Comparison of ENCODE assay signal across 19 cellular contexts in genomic region chr4:159126716-159127115, GRCh38. TPM values are rescaled to one million over a fixed set of nuclear protein-coding genes. Genes with fewer than 3 reads are reported as not detected.
DNase-seq lines count a peak whose midpoint lies in the region; ATAC-seq, FAIRE-seq and TF ChIP-seq lines count a peak whose summit lies in the region.
"Had no signal": no experiment of that assay in that cellular context is flagged by ENCODE, and none has a peak within 500 bp of the region (broad histone marks: within the 10 kb centered on the region; RNA-seq: fewer than 3 reads in every experiment).

No MANE protein-coding gene starts in this region.

- H3K27ac ChIP-seq in HEK293 (ENCODE audit: extremely low read depth, low read depth, low read length) (no peak overlapping the region), K562 (ENCODE audit: extremely low read depth, low read depth, low read length) (peak overlapping the region; percentile 36; the same call in 1 of the 3 replicates)
- H3K27ac ChIP-seq: KMS-11, Peyer's patch, SJSA1 had no signal

- H3K9ac ChIP-seq in K562 (ENCODE audit: insufficient read depth in 1 of 2, low read depth in 2 of 2, low read length in 2 of 2): no peak overlapping the region
- H3K9ac ChIP-seq: KMS-11 had no signal

- TF ChIP-seq CTCF in HEK293 (tag by site-specific recombination; IDR thresholded peaks at IDR 0.05) (no peak), K562 (IDR thresholded peaks at IDR 0.05 in 2 of 3, conservative IDR thresholded peaks at IDR 0.05 in 1 of 3; ENCODE audit: insufficient read depth in 2 of 3, low read depth in 1 of 3, low read length in 3 of 3) (no peak), natural killer cell (IDR thresholded peaks at IDR 0.05) (no peak)

- FAIRE-seq in K562 (lab: Jason Lieb, UNC): no peak
- FAIRE-seq: G401.6, H54 had no signal

- H4K20me1 ChIP-seq in K562 (replicated peaks; ENCODE audit: control insufficient read depth, insufficient read depth, low read length): no peaks in the 10 kb centered on the region; the same call in 1 of the 2 replicates

- H3K4me1 Mint-ChIP-seq in activated CD4-positive, alpha-beta memory T cell treated with anti-CD3 and anti-CD28 coated beads, Interleukin-2, amount 10 ng/mL, durations not matched to agents 7 days and 5 days: peaks cover 24% of the 10 kb centered on the region
- peaks cover 23% of the 10 kb centered on the region for H3K4me1 Mint-ChIP-seq in activated CD4-positive, alpha-beta memory T cell treated with anti-CD3 and anti-CD28 coated beads for 36 hours (ENCODE audit: low read depth)
- H3K4me1 Mint-ChIP-seq in natural killer cell: peaks cover 22 to 24% of the 10 kb centered on the region in 2 donors

- intact Hi-C loops in activated CD4-positive, alpha-beta memory T cell treated with anti-CD3 and anti-CD28 coated beads for 36 hours (cut with micrococcal nuclease): no loop called here
- intact Hi-C loops in K562 (cut with micrococcal nuclease): no loop called here
- intact Hi-C loops in natural killer cell (cut with micrococcal nuclease): no loop called here

- H3K27ac Mint-ChIP-seq in activated CD4-positive, alpha-beta memory T cell treated with anti-CD3 and anti-CD28 coated beads, Interleukin-2, amount 10 ng/mL, durations not matched to agents 7 days and 5 days: peak overlapping the region; percentile 9
- no peak overlapping the region for H3K27ac Mint-ChIP-seq in activated CD4-positive, alpha-beta memory T cell treated with anti-CD3 and anti-CD28 coated beads for 36 hours
- H3K27ac Mint-ChIP-seq in natural killer cell: peak overlapping the region; percentile 6 to 48
- H3K27ac Mint-ChIP-seq: B cell had no signal

- H3K27me3 ChIP-seq in K562 (ENCODE audit: control insufficient read depth in 2 of 2, insufficient read depth in 2 of 2, low read length in 2 of 2): no peaks in the 10 kb centered on the region
- H3K27me3 ChIP-seq: Peyer's patch, SJSA1 had no signal

- peaks cover 78% of the 10 kb centered on the region for H3K79me2 ChIP-seq in K562 (ENCODE audit: control insufficient read depth, insufficient read depth, low read length)

- H3K9me1 ChIP-seq in K562 (ENCODE audit: control insufficient read depth, insufficient read depth, low read length): no peaks in the 10 kb centered on the region

- no peak for TF ChIP-seq EP300 in K562 (IDR thresholded peaks at IDR 0.05; ENCODE audit: low read length)

- H3K27me3 Mint-ChIP-seq in activated CD4-positive, alpha-beta memory T cell treated with anti-CD3 and anti-CD28 coated beads, Interleukin-2, amount 10 ng/mL, durations not matched to agents 7 days and 5 days: no peaks in the 10 kb centered on the region
- no peaks in the 10 kb centered on the region for H3K27me3 Mint-ChIP-seq in activated CD4-positive, alpha-beta memory T cell treated with anti-CD3 and anti-CD28 coated beads for 36 hours
- H3K27me3 Mint-ChIP-seq in natural killer cell (ENCODE audit: low read depth in 2 of 2): peaks cover 5 to 8% of the 10 kb centered on the region in 2 donors
- H3K27me3 Mint-ChIP-seq: B cell had no signal

- H3K36me3 Mint-ChIP-seq in activated CD4-positive, alpha-beta memory T cell treated with anti-CD3 and anti-CD28 coated beads, Interleukin-2, amount 10 ng/mL, durations not matched to agents 7 days and 5 days (ENCODE audit: low read depth): peaks cover 2% of the 10 kb centered on the region
- H3K36me3 Mint-ChIP-seq in activated CD4-positive, alpha-beta memory T cell treated with anti-CD3 and anti-CD28 coated beads for 36 hours: no peaks in the 10 kb centered on the region
- H3K36me3 Mint-ChIP-seq in natural killer cell: no peaks in the 10 kb centered on the region

- no peak overlapping the region for H3K4me3 Mint-ChIP-seq in activated CD4-positive, alpha-beta memory T cell treated with anti-CD3 and anti-CD28 coated beads, Interleukin-2, amount 10 ng/mL, durations not matched to agents 7 days and 5 days
- H3K4me3 Mint-ChIP-seq in activated CD4-positive, alpha-beta memory T cell treated with anti-CD3 and anti-CD28 coated beads for 36 hours: no peak overlapping the region
- no peak overlapping the region for H3K4me3 Mint-ChIP-seq in natural killer cell
- H3K4me3 Mint-ChIP-seq: B cell had no signal

- H3K9me3 ChIP-seq in HEK293 (ENCODE audit: control insufficient read depth, insufficient read depth, low read depth, low read length) (no peaks in the 10 kb centered on the region), K562 (replicated peaks; ENCODE audit: control insufficient read depth, insufficient read depth, low read depth, low read length) (no peaks in the 10 kb centered on the region)
- H3K9me3 ChIP-seq: Peyer's patch, SJSA1 had no signal

- H3K4me3 ChIP-seq in HEK293 (ENCODE audit: low read depth, low read length) (no peak overlapping the region), K562 (no peak overlapping the region)
- H3K4me3 ChIP-seq: Peyer's patch, SJSA1 had no signal

- DNase-seq in activated CD4-positive, alpha-beta memory T cell treated with anti-CD3 and anti-CD28 coated beads, Interleukin-2, amount 10 ng/mL, durations not matched to agents 7 days and 5 days: no peak
- DNase-seq in activated CD4-positive, alpha-beta memory T cell treated with anti-CD3 and anti-CD28 coated beads for 36 hours: no peak
- DNase-seq in K562 (ENCODE audit: extremely low read depth in 1 of 4, low spot score in 3 of 4) (no peak), natural killer cell (no peak), mesenteric fat pad (ENCODE audit: low spot score) (no peak), DMS79 (lab: John Stamatoyannopoulos, UW) (no peak)
- DNase-seq: DMS 273 treated with DMSO at 0.1 percent for 48 hours, NCI-H1417 treated with DMSO at 0.1 percent for 48 hours, NCI-H2029 treated with DMSO at 0.1 percent for 48 hours, NCI-H446 treated with DMSO at 0.1 percent for 48 hours, NCI-H69, Peyer's patch had no signal

- ATAC-seq in K562 (no peak; the same call in 2 of the 3 replicates), natural killer cell (peak in 1 of 3 donors; percentile 45), HG02884 (IDR thresholded peaks at IDR 0.05; ENCODE audit: unreplicated experiment) (no peak)

- H2AFZ ChIP-seq in K562 (ENCODE audit: low read depth, low read length): no peak overlapping the region

- BruUV-seq in K562 (replicated peaks; lab: Mats Ljungman, UMichigan): no TSS peak

- H3K4me2 ChIP-seq in K562 (ENCODE audit: insufficient read depth, low read length): no peak overlapping the region
- H3K4me2 ChIP-seq: KMS-11 had no signal

- in situ Hi-C loops in K562 (cut with MboI): no loop called here

- H3K36me3 ChIP-seq in HEK293 (ENCODE audit: control insufficient read depth in 2 of 2, insufficient read depth in 1 of 2, low read length in 2 of 2) (no peaks in the 10 kb centered on the region; a peak in 1 of 3 replicates), K562 (ENCODE audit: control insufficient read depth, insufficient read depth, low read length) (no peaks in the 10 kb centered on the region)
- H3K36me3 ChIP-seq: Peyer's patch, SJSA1 had no signal

- CTCF ChIA-PET in activated CD4-positive, alpha-beta memory T cell treated with anti-CD3 and anti-CD28 coated beads, Interleukin-2, amount 10 ng/mL, durations not matched to agents 7 days and 5 days (lab: Charles Lee): no interaction called here
- CTCF ChIA-PET in activated CD4-positive, alpha-beta memory T cell treated with anti-CD3 and anti-CD28 coated beads for 36 hours (lab: Charles Lee): no interaction called here
- CTCF ChIA-PET in HEK293 (lab: Yijun Ruan, JAX) (interaction anchor here (0.6 to 0.8 kb wide), 2 partner anchors 13 to 113 kb away, joined by 3 to 4 read pairs; no protein-coding TSS in a partner anchor), K562 (lab: Yijun Ruan, JAX; ENCODE audit: low intra/inter-chr PET ratio) (no interaction called here)

- WGBS in K562 (ENCODE audit: insufficient coverage, low coverage, missing lambda C conversion rate): 58% methylated on average over 5 of the region's 5 CpGs

- H3K9me3 Mint-ChIP-seq in activated CD4-positive, alpha-beta memory T cell treated with anti-CD3 and anti-CD28 coated beads, Interleukin-2, amount 10 ng/mL, durations not matched to agents 7 days and 5 days: no peaks in the 10 kb centered on the region
- no peaks in the 10 kb centered on the region for H3K9me3 Mint-ChIP-seq in activated CD4-positive, alpha-beta memory T cell treated with anti-CD3 and anti-CD28 coated beads for 36 hours
- no peaks in the 10 kb centered on the region for H3K9me3 Mint-ChIP-seq in natural killer cell

- POLR2A ChIA-PET in activated CD4-positive, alpha-beta memory T cell treated with anti-CD3 and anti-CD28 coated beads, Interleukin-2, amount 10 ng/mL, durations not matched to agents 7 days and 5 days (lab: Charles Lee): interaction anchor here (0.6 kb wide), 1 partner anchor 9 kb away, joined by 3 read pairs; no protein-coding TSS in a partner anchor
- POLR2A ChIA-PET in activated CD4-positive, alpha-beta memory T cell treated with anti-CD3 and anti-CD28 coated beads for 36 hours (lab: Charles Lee): no interaction called here
- POLR2A ChIA-PET in HEK293 (lab: Yijun Ruan, JAX): no interaction called here
- POLR2A ChIA-PET in K562 (lab: Yijun Ruan, JAX): interaction anchor here (0.6 to 1.0 kb wide), 2 partner anchors 17 to 22 kb away, joined by 3 read pairs; no protein-coding TSS in a partner anchor

- H3K4me1 ChIP-seq in HEK293 (ENCODE audit: control insufficient read depth, insufficient read depth, low read length) (no peaks in the 10 kb centered on the region), K562 (replicated peaks in 1 of 2; ENCODE audit: control insufficient read depth in 2 of 2, insufficient read depth in 2 of 2, low read length in 2 of 2) (peaks cover 19 to 35% of the 10 kb centered on the region in 2 experiments)
- H3K4me1 ChIP-seq: Peyer's patch, SJSA1 had no signal

- TF ChIP-seq RAD21 in K562 (CRISPR knock-in tag; conservative IDR thresholded peaks at IDR 0.05 in 1 of 2, IDR thresholded peaks at IDR 0.05 in 1 of 2): no peak

- no peak for TF ChIP-seq POLR2A in K562 (conservative IDR thresholded peaks at IDR 0.05)

RNA-seq across cellular contexts. Expression of gene RAPGEF2, which starts 23.8 kb away (rescaled TPM):
- 10 to 100 TPM; 24.1 to 27.8 TPM for total RNA-seq in activated CD4-positive, alpha-beta memory T cell treated with anti-CD3 and anti-CD28 coated beads, Interleukin-2, amount 10 ng/mL, durations not matched to agents 7 days and 5 days
- total RNA-seq in activated CD4-positive, alpha-beta memory T cell treated with anti-CD3 and anti-CD28 coated beads for 36 hours: 10 to 100 TPM; 18.6 to 22.0 TPM
- 50.9 and 149 TPM in 2 replicates for total RNA-seq in K562 (2011; cell fraction: chromatin; rRNA removed; ENCODE audit: low replicate concordance)
- total RNA-seq in K562 (2011; cell fraction: nucleolus; rRNA removed): 21.8 and 31.8 TPM in 2 replicates
- total RNA-seq in K562 (2011; cell fraction: nucleoplasm; rRNA removed): 43.3 and 46.7 TPM in 2 replicates
- 21.2 and 21.4 TPM in 2 replicates for total RNA-seq in K562 (2014; rRNA removed)
- 24.1 and 27.3 TPM in 2 replicates for total RNA-seq in K562 (2014; rRNA removed; fragmentation: Illumina TruSeq; extraction: Trizol)
- 29.9 and 32.6 TPM in 2 replicates for total RNA-seq in K562 (2015; rRNA removed; fragmentation: Illumina TruSeq; extraction: Trizol)
- total RNA-seq in K562 (2021): 17.1 and 23.1 TPM in 2 replicates
- 28.4 and 31.1 TPM in 2 replicates for polyA plus RNA-seq in K562 (2011; rRNA removed)
- polyA plus RNA-seq in K562 (2011; cell fraction: cytosol; rRNA removed): 15.8 and 20.2 TPM in 2 replicates
- 45.9 and 58.3 TPM in 2 replicates for polyA plus RNA-seq in K562 (2011; cell fraction: nucleus; rRNA removed)
- polyA plus RNA-seq in K562 (2012): 16.1 and 24.1 TPM in 2 replicates
- 22.1 and 26.8 TPM in 2 replicates for polyA plus RNA-seq in K562 (2014; fragmentation: Illumina TruSeq; extraction: Trizol)
- 1 to 10 TPM; 3.1 to 3.4 TPM for polyA plus RNA-seq in K562 (2014; fragmentation: Nextera tagmentation; extraction: Ambion mirVana)
- 13.1 and 15.0 TPM in 2 replicates for polyA plus RNA-seq in K562 (2014; rRNA removed)
- 127 and 148 TPM in 2 replicates for polyA minus RNA-seq in K562 (2011; rRNA and poly(A)+ RNA removed)
- polyA minus RNA-seq in K562 (2011; cell fraction: cytosol; rRNA and poly(A)+ RNA removed): 23.8 and 34.2 TPM in 2 replicates
- polyA minus RNA-seq in K562 (2011; cell fraction: nucleus; rRNA and poly(A)+ RNA removed): 42.3 and 86.1 TPM in 2 replicates
- 10 to 100 TPM; 21.9 to 55.6 (median 27.6) TPM for total RNA-seq in natural killer cell
- 37.5 TPM for total RNA-seq in mesenteric fat pad

Comparison
In these comparisons a context has a peak if more than half of its experiments do, and no peak if none do; other contexts are left out.
1. POLR2A ChIA-PET loops: an anchor here in activated CD4-positive, alpha-beta memory T cell treated with anti-CD3 and anti-CD28 coated beads, Interleukin-2, amount 10 ng/mL, durations not matched to agents 7 days and 5 days (0.6 kb wide) and K562 (0.6 to 1.0 kb wide); none called in activated CD4-positive, alpha-beta memory T cell treated with anti-CD3 and anti-CD28 coated beads for 36 hours and HEK293.